ENCODE assay signal across 1 cellular context in the genomic region with DNA sequence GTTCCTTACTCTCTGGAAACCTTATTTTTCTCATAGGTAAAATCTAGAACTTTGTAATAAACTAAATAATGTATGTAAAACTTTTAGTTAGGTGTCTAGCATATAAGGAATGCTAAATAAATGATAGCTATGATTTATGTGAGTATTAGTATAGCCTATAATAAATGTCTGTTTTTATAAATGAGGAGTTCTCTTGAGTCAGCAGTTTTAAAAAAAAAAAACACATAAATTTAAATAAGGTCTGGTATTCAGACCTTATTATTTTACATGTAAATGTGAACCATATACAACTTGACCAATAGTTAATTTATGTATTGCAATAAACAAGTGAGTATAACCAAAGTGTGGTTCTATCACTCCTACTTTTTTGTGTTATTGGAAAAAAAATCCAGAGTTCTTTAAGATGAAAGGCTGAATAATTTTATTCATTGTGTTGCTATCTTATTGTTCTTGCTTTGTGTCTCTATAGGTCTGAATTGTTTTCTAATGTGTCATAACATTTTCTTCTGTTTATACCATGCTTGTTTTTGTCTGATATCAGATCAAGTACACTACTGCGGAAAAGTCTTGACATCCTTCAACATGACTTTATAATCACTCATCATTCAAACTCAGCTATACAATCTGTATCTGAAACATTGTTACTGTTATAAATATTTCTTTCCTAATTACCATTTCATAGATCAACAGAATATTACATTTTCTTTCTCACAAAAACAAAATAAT.
TF ChIP-seq lines count a peak whose summit lies in the region.

No MANE protein-coding gene starts in this region.

TF ChIP-seq in K562, 482 proteins besides CTCF, POLR2A, EP300 and RAD21 (continued from another document):
- TF ChIP-seq ELF4 (CRISPR knock-in tag; IDR thresholded peaks at IDR 0.05), result no peak
- TF ChIP-seq RERE (CRISPR knock-in tag; IDR thresholded peaks at IDR 0.05; ENCODE audit: borderline replicate concordance), result no peak
